Comparison of ENCODE assay signal across 4 cellular contexts in the genomic region with DNA sequence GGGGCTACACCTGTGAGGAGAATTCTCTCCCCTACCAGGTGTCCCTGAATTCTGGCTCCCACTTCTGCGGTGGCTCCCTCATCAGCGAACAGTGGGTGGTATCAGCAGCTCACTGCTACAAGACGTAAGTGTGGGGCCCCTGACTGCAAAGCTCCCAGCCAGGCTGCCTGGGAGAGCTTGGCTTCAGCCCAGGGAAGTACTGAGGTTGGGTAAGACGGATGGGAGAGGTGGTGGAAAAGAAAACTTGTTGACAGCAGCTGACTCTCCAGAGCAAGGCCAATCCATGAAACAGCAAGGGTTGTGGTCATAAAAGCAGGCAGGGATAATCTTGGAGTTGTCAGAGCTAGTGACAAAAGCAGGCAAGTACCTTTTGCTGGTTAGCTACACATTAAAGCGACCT. TPM values are rescaled to one million over a fixed set of nuclear protein-coding genes. Genes with fewer than 3 reads are reported as not detected.
"Had no signal": no experiment of that assay in that cellular context is flagged by ENCODE, and none has a peak within 500 bp of the region (broad histone marks: within the 10 kb centered on the region; RNA-seq: fewer than 3 reads in every experiment).

No MANE protein-coding gene starts in this region.

RNA-seq across cellular contexts. Expression of gene PRSS3, which starts 1.3 kb away (rescaled TPM):
- total RNA-seq: endodermal cell, left ventricle myocardium inferior, mononuclear cell had no signal
- polyA plus RNA-seq: naive thymus-derived CD4-positive, alpha-beta T cell had no signal
